Comparison of ENCODE assay signal across 8 cellular contexts in genomic region chr7:332646-333398, GRCh38. TPM values are rescaled to one million over a fixed set of nuclear protein-coding genes. Genes with fewer than 3 reads are reported as not detected.
DNase-seq lines count a peak whose midpoint lies in the region; ATAC-seq, FAIRE-seq and TF ChIP-seq lines count a peak whose summit lies in the region.

No MANE protein-coding gene starts in this region.

- ATAC-seq in GM18858 (IDR thresholded peaks at IDR 0.05; ENCODE audit: unreplicated experiment) = no peak

- peak overlapping the region in 2 of 3 experiments; percentile 6 to 26 for H3K4me3 ChIP-seq in endothelial cell of umbilical vein (replicated peaks in 1 of 3; ENCODE audit: insufficient read depth in 1 of 3, low read depth in 1 of 3, low read length in 3 of 3)

- CTCF ChIA-PET in endothelial cell of umbilical vein (lab: Charles Lee) = interaction anchor here (0.8 to 3.7 kb wide), 42 partner anchors 9 to 444 kb away, joined by 3 to 34 read pairs (median 4); partner anchors contain the start of genes PDGFA and PRKAR1B

- H3K9me1 ChIP-seq in endothelial cell of umbilical vein (replicated peaks; ENCODE audit: control insufficient read depth, extremely low read depth, insufficient read depth, low read length) = no peaks in the 10 kb centered on the region

- FAIRE-seq in endothelial cell of umbilical vein (lab: Jason Lieb, UNC) = peak; percentile 76

- H3K4me1 ChIP-seq in endothelial cell of umbilical vein (ENCODE audit: control insufficient read depth, extremely low read depth, insufficient read depth, low read length) = no peaks in the 10 kb centered on the region

- no peaks in the 10 kb centered on the region for H3K9me3 ChIP-seq in endothelial cell of umbilical vein (replicated peaks; ENCODE audit: control insufficient read depth, insufficient read depth, low read length)

- H3K27ac ChIP-seq in endothelial cell of umbilical vein (ENCODE audit: insufficient read depth, low read depth, low read length) = no peak overlapping the region

- dilution Hi-C loops in endothelial cell of umbilical vein (cut with MboI; ENCODE audit: extremely low pct_ligation_motif_present, low sequenced_read_pairs) = no loop called here

- POLR2A ChIA-PET in endothelial cell of umbilical vein (lab: Charles Lee) = no interaction called here

- peaks cover 0 to 2% of the 10 kb centered on the region in 2 experiments for H3K27me3 ChIP-seq in endothelial cell of umbilical vein (ENCODE audit: control insufficient read depth in 2 of 2, insufficient read depth in 2 of 2, low read length in 2 of 2)

- TF ChIP-seq POLR2A in endothelial cell of umbilical vein (IDR thresholded peaks at IDR 0.05; ENCODE audit: low read depth, low read length) = no peak

- H3K9ac ChIP-seq in endothelial cell of umbilical vein (replicated peaks; ENCODE audit: extremely low read depth, insufficient read depth, low read length) = no peak overlapping the region

- BruUV-seq in endothelial cell of umbilical vein (replicated peaks; lab: Mats Ljungman, UMichigan) = no TSS peak

- TF ChIP-seq CTCF in endothelial cell of umbilical vein (IDR thresholded peaks at IDR 0.05; ENCODE audit: extremely low read depth in 1 of 2, insufficient read depth in 1 of 2, low read depth in 1 of 2, low read length in 2 of 2) = peak; percentile 84 to 97

- H3K79me2 ChIP-seq in endothelial cell of umbilical vein (ENCODE audit: control insufficient read depth, insufficient read depth, low read length) = no peaks in the 10 kb centered on the region

- H3K4me2 ChIP-seq in endothelial cell of umbilical vein (ENCODE audit: insufficient read depth, low read length) = peak overlapping the region; percentile 44

- H3K36me3 ChIP-seq in endothelial cell of umbilical vein (ENCODE audit: control insufficient read depth in 2 of 2, extremely low read depth in 1 of 2, insufficient read depth in 2 of 2, low read length in 2 of 2) = no peaks in the 10 kb centered on the region

- DNase-seq in NCI-H1436 (lab: John Stamatoyannopoulos, UW) (peak; percentile 54), NCI-H1436 treated with DMSO at 0.1 percent for 48 hours (lab: John Stamatoyannopoulos, UW) (no peak), NCI-H748 treated with DMSO at 0.1 percent for 48 hours (lab: John Stamatoyannopoulos, UW) (peak; percentile 39), endothelial cell of umbilical vein (ENCODE audit: low read depth, low spot score) (peak; percentile 56), mucosa of gallbladder (ENCODE audit: low spot score) (peak; percentile 77)
- peak; percentile 76 for DNase-seq in activated CD8-positive, alpha-beta memory T cell treated with anti-CD3 and anti-CD28 coated beads, Interleukin-2, amount 50 U/mL, for 24 hours (ENCODE audit: extremely low read depth)
- peak; percentile 87 to 91 for DNase-seq in stimulated activated CD8-positive, alpha-beta memory T cell treated with anti-CD3 and anti-CD28 coated beads, Interleukin-2, amount 100 ng/mL, for 48 hours (ENCODE audit: low read depth in 2 of 2)

- peak overlapping the region; percentile 12 for H2AFZ ChIP-seq in endothelial cell of umbilical vein (ENCODE audit: low read depth, low read length)

- intact Hi-C loops in endothelial cell of umbilical vein (cut with micrococcal nuclease) = loop anchor here (1.0 to 5.0 kb wide), 5 partner anchors 185 to 441 kb away; no protein-coding TSS in a partner anchor

- no peaks in the 10 kb centered on the region for H4K20me1 ChIP-seq in endothelial cell of umbilical vein (replicated peaks; ENCODE audit: control insufficient read depth, extremely low read depth, insufficient read depth, low read length)

TF ChIP-seq in endothelial cell of umbilical vein, 7 proteins besides CTCF, POLR2A, EP300 and RAD21:
- TF ChIP-seq MAX (IDR thresholded peaks at IDR 0.05; ENCODE audit: insufficient read depth, insufficient read length) = peak; percentile 70
- TF ChIP-seq POLR2AphosphoS5 (IDR thresholded peaks at IDR 0.05; ENCODE audit: insufficient read depth, low read depth, low read length) = peak; percentile 23
- no peak for TF ChIP-seq MYC (IDR thresholded peaks at IDR 0.05; ENCODE audit: low read depth, low read length)

RNA-seq across cellular contexts. Expression of gene FOXL3, which starts 42.9 kb away (rescaled TPM):
- total RNA-seq in endothelial cell of umbilical vein = not detected in 2 replicates
- polyA plus RNA-seq in endothelial cell of umbilical vein = not detected in 2 replicates
- polyA plus RNA-seq in endothelial cell of umbilical vein (2011; cell fraction: cytosol; rRNA removed) = not detected in 2 replicates
- polyA plus RNA-seq in endothelial cell of umbilical vein (2011; cell fraction: nucleus; rRNA removed) = not detected in 2 replicates
- polyA plus RNA-seq in endothelial cell of umbilical vein (2012) = not detected in 2 replicates
- polyA minus RNA-seq in endothelial cell of umbilical vein = not detected in 2 replicates
- polyA minus RNA-seq in endothelial cell of umbilical vein (2011; cell fraction: cytosol; rRNA and poly(A)+ RNA removed) = not detected
- not detected in 2 replicates for polyA minus RNA-seq in endothelial cell of umbilical vein (2011; cell fraction: nucleus; rRNA and poly(A)+ RNA removed)
- total RNA-seq in mucosa of gallbladder = not detected
